8 cellular contexts compared by ENCODE assay signal in genomic region chr17:14359251-14359939, GRCh38. TPM values are rescaled to one million over a fixed set of nuclear protein-coding genes. Genes with fewer than 3 reads are reported as not detected.
DNase-seq lines count a peak whose midpoint lies in the region; ATAC-seq and TF ChIP-seq lines count a peak whose summit lies in the region.

No MANE protein-coding gene starts in this region.

- peak overlapping the region in 3 of 7 donors; percentile 13 to 51 (median 41) for H3K4me3 Mint-ChIP-seq in CD8-positive, alpha-beta memory T cell

- no peaks in the 10 kb centered on the region for H3K36me3 ChIP-seq in CD8-positive, alpha-beta memory T cell (ENCODE audit: insufficient read depth, low read length)
- no peaks in the 10 kb centered on the region for H3K36me3 ChIP-seq in A673 (ENCODE audit: insufficient read depth, low read length, poor library complexity, severe bottlenecking)
- H3K36me3 ChIP-seq in esophagus squamous epithelium: no peaks in the 10 kb centered on the region

- POLR2A ChIA-PET in CD8-positive, alpha-beta memory T cell (lab: Charles Lee): interaction anchor here (0.9 kb wide), 1 partner anchor 69 kb away, joined by 3 read pairs; no protein-coding TSS in a partner anchor
- POLR2A ChIA-PET in A673 (lab: Charles Lee; ENCODE audit: low non-redundant PET): no interaction called here

- H3K4me1 Mint-ChIP-seq in CD8-positive, alpha-beta memory T cell: peaks cover 16 to 18% (median 18%) of the 10 kb centered on the region in 3 donors

- H3K4me3 ChIP-seq in CD8-positive, alpha-beta memory T cell (ENCODE audit: low read length): no peak overlapping the region
- H3K4me3 ChIP-seq in A673 (ENCODE audit: low read depth, low read length, poor library complexity, severe bottlenecking): no peak overlapping the region
- H3K4me3 ChIP-seq in esophagus squamous epithelium: no peak overlapping the region

- no peaks in the 10 kb centered on the region for H3K9me3 ChIP-seq in CD8-positive, alpha-beta memory T cell (ENCODE audit: low read length)
- peaks cover under 1% of the 10 kb centered on the region for H3K9me3 ChIP-seq in A673 (ENCODE audit: low read depth, low read length, poor library complexity, severe bottlenecking)
- no peaks in the 10 kb centered on the region for H3K9me3 ChIP-seq in esophagus squamous epithelium

- ATAC-seq in GM19452 (IDR thresholded peaks at IDR 0.05; ENCODE audit: unreplicated experiment) (peak; percentile 98), HG03432 (IDR thresholded peaks at IDR 0.05; ENCODE audit: unreplicated experiment) (peak; percentile 96)

- BruUV-seq in A673 (replicated peaks; lab: Mats Ljungman, UMichigan): no TSS peak

- H3K27me3 Mint-ChIP-seq in CD8-positive, alpha-beta memory T cell: peaks cover 0 to 1% of the 10 kb centered on the region in 2 donors

- H3K36me3 Mint-ChIP-seq in CD8-positive, alpha-beta memory T cell: no peaks in the 10 kb centered on the region

- no peaks in the 10 kb centered on the region for H3K9me3 Mint-ChIP-seq in CD8-positive, alpha-beta memory T cell

- H3K27ac ChIP-seq in CD8-positive, alpha-beta memory T cell (ENCODE audit: low read depth, low read length): no peak overlapping the region
- no peak overlapping the region for H3K27ac ChIP-seq in A673 (ENCODE audit: low read depth, low read length, poor library complexity, severe bottlenecking)
- no peak overlapping the region for H3K27ac ChIP-seq in esophagus squamous epithelium

- intact Hi-C loops in A673 (cut with micrococcal nuclease; ENCODE audit: unreplicated experiment) (no loop called here), esophagus squamous epithelium (cut with DNase I) (no loop called here)

- H3K27me3 ChIP-seq in CD8-positive, alpha-beta memory T cell (ENCODE audit: insufficient read depth, low read length, poor library complexity, severe bottlenecking): no peaks in the 10 kb centered on the region
- H3K27me3 ChIP-seq in A673 (replicated peaks; ENCODE audit: insufficient read depth, low read depth, low read length, poor library complexity) (no peaks in the 10 kb centered on the region), esophagus squamous epithelium (peaks cover 0 to 13% (median 0%) of the 10 kb centered on the region in 4 donors)

- 57% methylated on average over 6 to 8 of the region's 8 CpGs for WGBS in esophagus squamous epithelium, 2 donors

- CTCF ChIA-PET in CD8-positive, alpha-beta memory T cell (lab: Charles Lee): interaction anchor here (1.1 kb wide), 1 partner anchor 10 kb away, joined by 3 read pairs; no protein-coding TSS in a partner anchor
- CTCF ChIA-PET in A673 (lab: Charles Lee): no interaction called here

- TF ChIP-seq CTCF in A673 (conservative IDR thresholded peaks at IDR 0.05; ENCODE audit: low read depth, low read length) (no peak), esophagus squamous epithelium (IDR thresholded peaks at IDR 0.05) (no peak)

- no peak for TF ChIP-seq POLR2A in esophagus squamous epithelium (IDR thresholded peaks at IDR 0.05)

- peak overlapping the region; percentile 3 to 83 (median 58) for H3K27ac Mint-ChIP-seq in CD8-positive, alpha-beta memory T cell

- H3K4me1 ChIP-seq in CD8-positive, alpha-beta memory T cell (ENCODE audit: insufficient read depth, low read length): peaks cover 19% of the 10 kb centered on the region
- H3K4me1 ChIP-seq in A673 (ENCODE audit: insufficient read depth, low read length, poor library complexity, severe bottlenecking) (no peaks in the 10 kb centered on the region), esophagus squamous epithelium (no peaks in the 10 kb centered on the region)

- DNase-seq in CD8-positive, alpha-beta memory T cell: peak in 4 of 5 donors; percentile 28 to 75 (median 55)
- DNase-seq in activated T-helper 9 cell treated with anti-CD3 and anti-CD28 coated beads, Interleukin-2, amount 50 U/mL, for 16 hours (ENCODE audit: low read depth): peak; percentile 9
- peak; percentile 14 to 15 for DNase-seq in stimulated activated CD8-positive, alpha-beta memory T cell treated with anti-CD3 and anti-CD28 coated beads, Interleukin-4, amount 100 ng/mL, for 1 hour (ENCODE audit: low read depth in 2 of 2, low spot score in 1 of 2)
- DNase-seq in A673 (ENCODE audit: low spot score) (no peak), HPDE6-E6E7 (ENCODE audit: extremely low spot score) (no peak), esophagus squamous epithelium (lab: John Stamatoyannopoulos, UW) (no peak)

RNA-seq across cellular contexts. Expression of gene HS3ST3B1, which starts 58.5 kb away (rescaled TPM):
- 1 to 10 TPM; 5.5 to 6.0 TPM for total RNA-seq in CD8-positive, alpha-beta memory T cell
- 11.0 TPM for polyA plus RNA-seq in CD8-positive, alpha-beta memory T cell
- not detected in 2 replicates for total RNA-seq in A673 (2021)
- 1 to 10 TPM; 5.6 to 7.6 (median 6.4) TPM for total RNA-seq in esophagus squamous epithelium

Comparison
In these comparisons a context has a peak if more than half of its experiments do, and no peak if none do; other contexts are left out.
1. DNase-seq: peak in CD8-positive, alpha-beta memory T cell (4 of 5), activated T-helper 9 cell treated with anti-CD3 and anti-CD28 coated beads, Interleukin-2, amount 50 U/mL, for 16 hours (single experiment) and stimulated activated CD8-positive, alpha-beta memory T cell treated with anti-CD3 and anti-CD28 coated beads, Interleukin-4, amount 100 ng/mL, for 1 hour (2 of 2); none in A673 (single experiment), HPDE6-E6E7 (single experiment) and esophagus squamous epithelium (single experiment).